24 cellular contexts compared by ENCODE assay signal in genomic region chr9:121472361-121472910, GRCh38. TPM values are rescaled to one million over a fixed set of nuclear protein-coding genes. Genes with fewer than 3 reads are reported as not detected.
"Had no signal": no experiment of that assay in that cellular context is flagged by ENCODE, and none has a peak within 500 bp of the region (broad histone marks: within the 10 kb centered on the region; RNA-seq: fewer than 3 reads in every experiment).

No MANE protein-coding gene starts in this region.

- ATAC-seq: gastrocnemius medialis, left ventricle myocardium superior, right lobe of liver had no signal

- H3K4me3 ChIP-seq: dorsolateral prefrontal cortex, esophagus muscularis mucosa, gastrocnemius medialis, lung, prostate gland, right lobe of liver, thyroid gland, upper lobe of left lung, uterus had no signal

- H3K27ac Mint-ChIP-seq: naive B cell, nephron had no signal

- H3K9me3 ChIP-seq: esophagus muscularis mucosa, gastrocnemius medialis, prostate gland, right lobe of liver, thyroid gland, upper lobe of left lung, uterus had no signal

- H3K4me1 ChIP-seq: parathyroid adenoma, prostate gland, right lobe of liver, upper lobe of left lung, uterus had no signal

- H3K9me3 Mint-ChIP-seq: nephron had no signal

- H3K9ac ChIP-seq: parathyroid adenoma had no signal

- H3K36me3 Mint-ChIP-seq: naive B cell had no signal

- H3K4me1 Mint-ChIP-seq: nephron had no signal

- H3K4me3 Mint-ChIP-seq: naive B cell, nephron had no signal

- FAIRE-seq: endometrium, keratinocyte had no signal

- H3K27ac ChIP-seq: esophagus muscularis mucosa, gastrocnemius medialis, parathyroid adenoma, prostate gland, right lobe of liver, thyroid gland, upper lobe of left lung, uterus had no signal

- H3K36me3 ChIP-seq: esophagus muscularis mucosa, gastrocnemius medialis, prostate gland, right lobe of liver, thyroid gland, upper lobe of left lung, uterus had no signal

- DNase-seq: cortex of kidney; dorsolateral prefrontal cortex; effector CD8-positive, alpha-beta T cell; gastrocnemius medialis; glutamatergic neuron; left ventricle myocardium superior; mesenchymal stem cell; naive B cell; occipital lobe; right lobe of liver; stimulated activated CD4-positive, alpha-beta T cell treated with anti-CD3 and anti-CD28 coated beads, Interleukin-2, amount 100 ng/mL, for 24 hours; stimulated activated naive CD4-positive, alpha-beta T cell treated with Interleukin-2 at 50 U/mL for 16 hours; thyroid gland; upper lobe of left lung; uterus had no signal

- H3K27me3 ChIP-seq: dorsolateral prefrontal cortex, esophagus muscularis mucosa, gastrocnemius medialis, right lobe of liver, thyroid gland, upper lobe of left lung, uterus had no signal

RNA-seq across cellular contexts. Expression of gene GGTA1, which starts 27.2 kb away (rescaled TPM):
- total RNA-seq: fibroblast of villous mesenchyme, renal cortical epithelial cell had no signal
- polyA plus RNA-seq: keratinocyte had no signal
